ENCODE assay signal across 25 cellular contexts in genomic region chr11:120381401-120381800, GRCh38. TPM values are rescaled to one million over a fixed set of nuclear protein-coding genes. Genes with fewer than 3 reads are reported as not detected.
DNase-seq lines count a peak whose midpoint lies in the region; TF ChIP-seq lines count a peak whose summit lies in the region.
"Had no signal": no experiment of that assay in that cellular context is flagged by ENCODE, and none has a peak within 500 bp of the region (broad histone marks: within the 10 kb centered on the region; RNA-seq: fewer than 3 reads in every experiment).

No MANE protein-coding gene starts in this region.

- no peak overlapping the region for H3K27ac Mint-ChIP-seq in MCF 10A (ENCODE audit: low read depth, unreplicated experiment)
- H3K27ac Mint-ChIP-seq: CD4-positive, alpha-beta T cell had no signal

- POLR2A ChIA-PET in MCF 10A (lab: Yijun Ruan, JAX) = interaction anchor here (0.6 to 1.2 kb wide), 5 partner anchors 16 to 46 kb away, joined by 3 to 5 read pairs (median 3); partner anchors contain the start of gene ARHGEF12

- TF ChIP-seq CTCF in MCF 10A (IDR thresholded peaks at IDR 0.05; ENCODE audit: unreplicated experiment) (no peak), breast epithelium (IDR thresholded peaks at IDR 0.05) (no peak), epithelial cell of esophagus (IDR thresholded peaks at IDR 0.05; ENCODE audit: insufficient read depth, low read depth, low read length, missing control alignments) (no peak), coronary artery (IDR thresholded peaks at IDR 0.05) (no peak)

- no peak overlapping the region for H3K4me3 ChIP-seq in breast epithelium
- no peak overlapping the region for H3K4me3 ChIP-seq in epithelial cell of esophagus (ENCODE audit: low read length)
- H3K4me3 ChIP-seq in coronary artery = no peak overlapping the region
- H3K4me3 ChIP-seq: BLaER1 treated with 17β-estradiol and CSF1 and Interleukin-3, amounts not matched to agents 10 nM and 100 nM; K562; SJSA1 had no signal

- H3K4me1 ChIP-seq in breast epithelium = no peaks in the 10 kb centered on the region

- peaks cover 22% of the 10 kb centered on the region for H3K4me1 Mint-ChIP-seq in MCF 10A (ENCODE audit: insufficient read depth, unreplicated experiment)

- BruUV-seq in MCF 10A (replicated peaks; lab: Mats Ljungman, UMichigan) = no TSS peak

- DNase-seq in MCF 10A (ENCODE audit: unreplicated experiment) (peak; percentile 28), breast epithelium (ENCODE audit: low spot score in 2 of 2) (no peak), amniotic epithelial cell (ENCODE audit: low read depth) (peak; percentile 33), epithelial cell of esophagus (ENCODE audit: low read depth) (peak; percentile 48), NCI-H1092 (lab: John Stamatoyannopoulos, UW) (no peak), DMS 273 treated with DMSO at 0.1 percent for 48 hours (lab: John Stamatoyannopoulos, UW) (no peak), coronary artery (ENCODE audit: low spot score) (no peak)
- DNase-seq: AML-193; CD4-positive, alpha-beta T cell; Kasumi-1; MV-4-11; NCI-H1105 treated with DMSO at 0.1 percent for 48 hours; NCI-H146; NCI-H1930; NCI-H2107; NCI-H446; NCI-H524 treated with DMSO at 0.1 percent for 48 hours; NCI-H82; Right ventricle myocardium superior; RPMI8226 had no signal

- H3K27me3 Mint-ChIP-seq in MCF 10A (ENCODE audit: insufficient read depth, unreplicated experiment) = no peaks in the 10 kb centered on the region

- no peak for TF ChIP-seq POLR2A in breast epithelium (IDR thresholded peaks at IDR 0.05)

- peaks cover 5% of the 10 kb centered on the region for H3K9me3 Mint-ChIP-seq in MCF 10A (ENCODE audit: unreplicated experiment)

- no peak overlapping the region for H3K4me3 Mint-ChIP-seq in MCF 10A (ENCODE audit: unreplicated experiment)
- H3K4me3 Mint-ChIP-seq: CD4-positive, alpha-beta T cell had no signal

- CTCF ChIA-PET in MCF 10A (lab: Yijun Ruan, JAX) = interaction anchor here (0.9 kb wide), 1 partner anchor 23 kb away, joined by 3 read pairs; no protein-coding TSS in a partner anchor

- H3K9me3 ChIP-seq in breast epithelium = no peaks in the 10 kb centered on the region
- H3K9me3 ChIP-seq: SJSA1 had no signal

- H3K36me3 ChIP-seq in breast epithelium = no peaks in the 10 kb centered on the region
- H3K36me3 ChIP-seq: SJSA1 had no signal

- H3K36me3 Mint-ChIP-seq in MCF 10A (ENCODE audit: insufficient read depth, unreplicated experiment) = peaks cover 11% of the 10 kb centered on the region

- no peaks in the 10 kb centered on the region for H3K27me3 ChIP-seq in breast epithelium
- H3K27me3 ChIP-seq: BLaER1 treated with 17β-estradiol and CSF1 and Interleukin-3, amounts not matched to agents 10 nM and 100 nM; SJSA1 had no signal

- intact Hi-C loops in MCF 10A (cut with micrococcal nuclease) (no loop called here), breast epithelium (cut with DNase I; ENCODE audit: low total_unique reads) (no loop called here)

- no peak overlapping the region for H3K27ac ChIP-seq in breast epithelium
- no peak overlapping the region for H3K27ac ChIP-seq in coronary artery
- H3K27ac ChIP-seq: 22Rv1; BLaER1 treated with 17β-estradiol and CSF1 and Interleukin-3, amounts not matched to agents 10 nM and 100 nM; HL-60; SJSA1 had no signal

RNA-seq across cellular contexts. Expression of gene ARHGEF12, which starts 45.2 kb away (rescaled TPM):
- total RNA-seq in MCF 10A (2022) (61.2 and 62.8 TPM in 2 replicates), breast epithelium (100 to 1,000 TPM in 2 of 3 donors, 10 to 100 TPM in 1; 83.4 to 192 (median 145) TPM)

RNA-seq across cellular contexts. Expression of gene TLCD5, which starts 56.3 kb away (rescaled TPM):
- total RNA-seq in MCF 10A (2022) (9.6 and 13.0 TPM in 2 replicates), breast epithelium (1 to 10 TPM; 2.9 to 8.2 (median 6.9) TPM)
- total RNA-seq: CD4-positive, alpha-beta T cell had no signal

Comparison
In these comparisons a context has a peak if more than half of its experiments do, and no peak if none do; other contexts are left out.
1. DNase-seq: peak in MCF 10A (single experiment), amniotic epithelial cell (single experiment) and epithelial cell of esophagus (single experiment); none in breast epithelium (0 of 2), NCI-H1092 (single experiment), DMS 273 treated with DMSO at 0.1 percent for 48 hours (single experiment) and coronary artery (single experiment).